ENCODE assay signal across 8 cellular contexts in genomic region chr1:151458936-151459330, GRCh38. TPM values are rescaled to one million over a fixed set of nuclear protein-coding genes. Genes with fewer than 3 reads are reported as not detected.
DNase-seq lines count a peak whose midpoint lies in the region; ATAC-seq lines count a peak whose summit lies in the region.

No MANE protein-coding gene starts in this region.

- no peaks in the 10 kb centered on the region for H3K9me3 ChIP-seq in HAP-1

- H3K4me1 Mint-ChIP-seq in central memory CD8-positive, alpha-beta T cell = peaks cover 19% of the 10 kb centered on the region

- peak overlapping the region; percentile 41 for H3K4me3 ChIP-seq in HAP-1

- H3K36me3 ChIP-seq in HAP-1 (replicated peaks) = peaks cover 8% of the 10 kb centered on the region

- no peaks in the 10 kb centered on the region for H3K9me3 Mint-ChIP-seq in central memory CD8-positive, alpha-beta T cell

- peak; percentile 78 for DNase-seq in Daoy (ENCODE audit: low read depth)
- DNase-seq in HAP-1 (ENCODE audit: low spot score in 2 of 2) = peak; percentile 72 to 83
- DNase-seq in NCI-H128 (lab: John Stamatoyannopoulos, UW; ENCODE audit: unreplicated experiment) = peak; percentile 37
- DNase-seq in activated CD4-positive, CD25-positive, alpha-beta regulatory T cell (lab: John Stamatoyannopoulos, UW) = peak; percentile 35 to 44 (median 40)
- peak; percentile 30 to 37 for DNase-seq in central memory CD8-positive, alpha-beta T cell (ENCODE audit: low spot score in 2 of 2)
- peak; percentile 71 to 72 for DNase-seq in left colon
- DNase-seq in stimulated activated CD4-positive, alpha-beta T cell treated with anti-CD3 and anti-CD28 coated beads, Interleukin-1b, Interleukin-23, amount 100 ng/mL, for 48 hours = peak; percentile 50

- H3K27ac Mint-ChIP-seq in central memory CD8-positive, alpha-beta T cell (ENCODE audit: low read depth) = peak overlapping the region; percentile 94

- peaks cover 24% of the 10 kb centered on the region for H3K27me3 Mint-ChIP-seq in central memory CD8-positive, alpha-beta T cell

- intact Hi-C loops in left colon (cut with DNase I, micrococcal nuclease) = no loop called here

- peaks cover 11% of the 10 kb centered on the region for H3K4me1 ChIP-seq in HAP-1

- ATAC-seq in central memory CD8-positive, alpha-beta T cell (replicated peaks; ENCODE audit: extremely low read depth, poor library complexity, severe bottlenecking) = peak; percentile 22
- ATAC-seq in left colon = peak; percentile 57
- no peak for ATAC-seq in HG02884 (IDR thresholded peaks at IDR 0.05; ENCODE audit: unreplicated experiment)

- in situ Hi-C loops in HAP-1 (cut with MboI; ENCODE audit: low sequenced_read_pairs) = no loop called here

- peaks cover 2% of the 10 kb centered on the region; the same call in 1 of the 2 replicates for H3K27me3 ChIP-seq in HAP-1 (ENCODE audit: low read depth)

- peaks cover 12% of the 10 kb centered on the region for H3K36me3 Mint-ChIP-seq in central memory CD8-positive, alpha-beta T cell (ENCODE audit: insufficient read depth)

- H3K4me3 Mint-ChIP-seq in central memory CD8-positive, alpha-beta T cell = peak overlapping the region; percentile 82

RNA-seq across cellular contexts. Expression of gene POGZ, which starts 0.4 kb away (rescaled TPM):
- 8.9 and 13.7 TPM in 2 replicates for total RNA-seq in Daoy (2014; rRNA removed; shearing (Covaris generic))
- 10 to 100 TPM; 55.4 to 70.9 TPM for total RNA-seq in left colon

RNA-seq across cellular contexts. Expression of gene CGN, which starts 52.3 kb away (rescaled TPM):
- total RNA-seq in Daoy (2014; rRNA removed; shearing (Covaris generic)) = 3.5 and 4.1 TPM in 2 replicates
- total RNA-seq in left colon = 100 to 1,000 TPM; 182 to 188 TPM

RNA-seq across cellular contexts. Expression of gene PSMB4, which starts 59.6 kb away (rescaled TPM):
- 662 and 883 TPM in 2 replicates for total RNA-seq in Daoy (2014; rRNA removed; shearing (Covaris generic))
- 100 to 1,000 TPM; 155 to 175 TPM for total RNA-seq in left colon

Comparison
In these comparisons a context has a peak if more than half of its experiments do, and no peak if none do; other contexts are left out.
1. RNA of gene CGN, which starts 52.3 kb away (total RNA-seq): 182 to 188 TPM in left colon; 3.5 to 4.1 TPM in Daoy; every median in the first group is over 10 times any median in the second.
2. Peak in every context shown above with its lines, with median percentiles within 50 percentile points of each other: DNase-seq.